Comparison of ENCODE assay signal across 1 cellular context in the genomic region with DNA sequence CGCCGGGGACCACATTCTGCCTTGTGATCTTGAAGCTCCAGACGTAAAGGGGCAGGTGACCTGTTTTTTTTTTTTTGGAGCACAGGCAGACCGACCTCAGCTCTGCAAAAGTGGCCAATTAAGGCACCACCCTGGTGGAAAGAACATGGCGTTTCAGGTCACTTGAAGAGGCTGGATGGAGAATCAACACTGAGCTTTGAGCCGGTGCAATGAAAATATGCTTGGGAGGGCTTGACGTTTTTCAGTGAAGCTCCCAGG.
TF ChIP-seq lines count a peak whose summit lies in the region.

No MANE protein-coding gene starts in this region.

TF ChIP-seq in HepG2, 621 proteins besides CTCF, POLR2A, EP300 and RAD21:
- no peak for TF ChIP-seq ZNF577 (CRISPR knock-in tag; IDR thresholded peaks at IDR 0.05; ENCODE audit: borderline replicate concordance, low read depth)
- no peak for TF ChIP-seq ZNF441 (CRISPR knock-in tag; IDR thresholded peaks at IDR 0.05; ENCODE audit: borderline replicate concordance)
- no peak for TF ChIP-seq ARNT2 (CRISPR knock-in tag; IDR thresholded peaks at IDR 0.05; ENCODE audit: low read depth)
- no peak for TF ChIP-seq MAFK (conservative IDR thresholded peaks at IDR 0.05 in 1 of 2, IDR thresholded peaks at IDR 0.05 in 1 of 2; ENCODE audit: low read length in 2 of 2)
- TF ChIP-seq, protein P1, sequence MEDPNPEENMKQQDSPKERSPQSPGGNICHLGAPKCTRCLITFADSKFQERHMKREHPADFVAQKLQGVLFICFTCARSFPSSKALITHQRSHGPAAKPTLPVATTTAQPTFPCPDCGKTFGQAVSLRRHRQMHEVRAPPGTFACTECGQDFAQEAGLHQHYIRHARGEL (CRISPR knock-in tag; IDR thresholded peaks at IDR 0.05): no peak
- TF ChIP-seq REL (CRISPR knock-in tag; conservative IDR thresholded peaks at IDR 0.05): no peak
- no peak for TF ChIP-seq SCMH1 (CRISPR knock-in tag; IDR thresholded peaks at IDR 0.05; ENCODE audit: borderline replicate concordance)
- TF ChIP-seq, protein P2, sequence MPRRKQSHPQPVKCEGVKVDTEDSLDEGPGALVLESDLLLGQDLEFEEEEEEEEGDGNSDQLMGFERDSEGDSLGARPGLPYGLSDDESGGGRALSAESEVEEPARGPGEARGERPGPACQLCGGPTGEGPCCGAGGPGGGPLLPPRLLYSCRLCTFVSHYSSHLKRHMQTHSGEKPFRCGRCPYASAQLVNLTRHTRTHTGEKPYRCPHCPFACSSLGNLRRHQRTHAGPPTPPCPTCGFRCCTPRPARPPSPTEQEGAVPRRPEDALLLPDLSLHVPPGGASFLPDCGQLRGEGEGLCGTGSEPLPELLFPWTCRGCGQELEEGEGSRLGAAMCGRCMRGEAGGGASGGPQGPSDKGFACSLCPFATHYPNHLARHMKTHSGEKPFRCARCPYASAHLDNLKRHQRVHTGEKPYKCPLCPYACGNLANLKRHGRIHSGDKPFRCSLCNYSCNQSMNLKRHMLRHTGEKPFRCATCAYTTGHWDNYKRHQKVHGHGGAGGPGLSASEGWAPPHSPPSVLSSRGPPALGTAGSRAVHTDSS (CRISPR knock-in tag; conservative IDR thresholded peaks at IDR 0.05): no peak
- no peak for TF ChIP-seq KDM6A (CRISPR knock-in tag; IDR thresholded peaks at IDR 0.05; ENCODE audit: low read depth)
- TF ChIP-seq, protein P3, sequence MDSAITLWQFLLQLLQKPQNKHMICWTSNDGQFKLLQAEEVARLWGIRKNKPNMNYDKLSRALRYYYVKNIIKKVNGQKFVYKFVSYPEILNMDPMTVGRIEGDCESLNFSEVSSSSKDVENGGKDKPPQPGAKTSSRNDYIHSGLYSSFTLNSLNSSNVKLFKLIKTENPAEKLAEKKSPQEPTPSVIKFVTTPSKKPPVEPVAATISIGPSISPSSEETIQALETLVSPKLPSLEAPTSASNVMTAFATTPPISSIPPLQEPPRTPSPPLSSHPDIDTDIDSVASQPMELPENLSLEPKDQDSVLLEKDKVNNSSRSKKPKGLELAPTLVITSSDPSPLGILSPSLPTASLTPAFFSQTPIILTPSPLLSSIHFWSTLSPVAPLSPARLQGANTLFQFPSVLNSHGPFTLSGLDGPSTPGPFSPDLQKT (CRISPR knock-in tag; IDR thresholded peaks at IDR 0.05; ENCODE audit: borderline replicate concordance): no peak
